In the genomic region with DNA sequence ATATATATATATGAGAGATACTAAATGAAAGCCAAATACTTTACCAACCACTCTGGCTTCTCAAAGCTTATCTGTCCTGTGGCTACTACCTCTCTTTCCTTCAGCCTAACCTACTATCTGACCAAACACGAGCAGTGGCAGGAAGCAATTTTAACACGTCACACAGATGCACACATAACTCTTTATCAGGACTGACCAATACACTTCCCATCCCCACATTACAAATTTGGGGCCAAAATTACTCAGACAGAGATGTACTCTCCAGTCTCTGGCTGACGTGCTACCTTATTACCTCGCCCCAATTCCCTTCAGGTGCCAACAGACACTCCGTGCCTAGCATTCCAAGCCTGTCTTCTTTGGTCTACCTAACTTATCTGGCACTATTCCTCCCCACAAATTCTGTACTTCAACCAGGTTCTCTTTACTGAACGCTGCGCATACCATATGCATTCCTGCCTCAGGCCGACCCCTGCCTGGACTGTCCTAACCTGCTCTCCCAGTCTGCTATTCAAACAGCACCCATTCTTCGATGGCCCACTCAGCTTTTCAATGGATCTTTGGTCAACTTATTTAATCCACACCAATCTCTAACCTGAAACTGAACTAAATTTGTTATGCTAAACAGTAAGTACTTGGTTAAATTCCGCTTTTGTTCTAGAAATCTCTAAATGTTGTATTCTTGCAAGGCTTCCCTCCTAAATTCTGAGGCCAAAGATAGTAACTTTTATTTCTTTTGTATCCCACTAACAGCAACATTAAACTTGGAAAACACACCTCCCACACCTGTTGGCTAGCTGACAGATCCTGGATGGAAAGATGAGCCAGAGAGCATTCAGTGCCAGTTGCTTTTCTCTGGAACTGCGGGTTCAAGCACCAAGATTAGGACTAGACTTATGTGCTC, we compare ENCODE assay signal across 1 cellular context.
TF ChIP-seq lines count a peak whose summit lies in the region.

No MANE protein-coding gene starts in this region.

TF ChIP-seq in K562, 482 proteins besides CTCF, POLR2A, EP300 and RAD21 (continued from another document and continues in another):
- TF ChIP-seq HOMEZ (CRISPR knock-in tag; IDR thresholded peaks at IDR 0.05) (0 out of 2 replicates have a peak, but pooled peaks have one; percentile 52), GABPB1 (CRISPR knock-in tag; IDR thresholded peaks at IDR 0.05) (0 out of 2 replicates have a peak, but pooled peaks have one; percentile 21), SMARCA5 (IDR thresholded peaks at IDR 0.05) (peak; percentile 74; the same call in 1 of the 2 replicates), HNRNPK (IDR thresholded peaks at IDR 0.05; ENCODE audit: low read depth, low read length, poor library complexity, severe bottlenecking) (no peak), ARID3A (IDR thresholded peaks at IDR 0.05; ENCODE audit: borderline replicate concordance, low read depth, low read length) (peak; percentile 98), SMARCA4 (IDR thresholded peaks at IDR 0.05) (peak; percentile 98), PTRF (tag; IDR thresholded peaks at IDR 0.05) (no peak), U2AF2 (optimal IDR thresholded peaks at IDR 0.05; ENCODE audit: low read depth, low read length) (no peak), RBM34 (IDR thresholded peaks at IDR 0.05; ENCODE audit: borderline replicate concordance, insufficient read depth, low read length) (no peak), ZNF76 (CRISPR knock-in tag; IDR thresholded peaks at IDR 0.05; ENCODE audit: borderline replicate concordance) (no peak), CBFA2T2 (conservative IDR thresholded peaks at IDR 0.05) (peak; percentile 96), JUNB (CRISPR knock-in tag; conservative IDR thresholded peaks at IDR 0.05) (no peak), FOXK2 (conservative IDR thresholded peaks at IDR 0.05 in 1 of 2, IDR thresholded peaks at IDR 0.05 in 1 of 2; ENCODE audit: low read depth in 2 of 2) (no peak), HLTF (IDR thresholded peaks at IDR 0.05) (peak; percentile 61), CXXC5 (CRISPR knock-in tag; IDR thresholded peaks at IDR 0.05) (peak; percentile 80), WHSC1 (IDR thresholded peaks at IDR 0.05; ENCODE audit: low read length) (no peak), TOE1 (IDR thresholded peaks at IDR 0.05; ENCODE audit: borderline replicate concordance) (peak; percentile 18; the same call in 1 of the 2 replicates), TOE1 (CRISPR knock-in tag; IDR thresholded peaks at IDR 0.05; ENCODE audit: borderline replicate concordance, low read depth) (no peak; the same call in 1 of the 2 replicates), GTF2A2 (tag; IDR thresholded peaks at IDR 0.05) (no peak), MED1 (CRISPR knock-in tag; IDR thresholded peaks at IDR 0.05; ENCODE audit: borderline replicate concordance) (no peak), KAT2B (IDR thresholded peaks at IDR 0.05; ENCODE audit: low read depth, low read length) (no peak), NFATC3 (IDR thresholded peaks at IDR 0.05) (no peak), BMI1 (IDR thresholded peaks at IDR 0.05; ENCODE audit: low read length) (no peak), LARP7 (IDR thresholded peaks at IDR 0.05) (no peak), PKNOX1 (IDR thresholded peaks at IDR 0.05) (peak; percentile 75), CREBBP (IDR thresholded peaks at IDR 0.05; ENCODE audit: low read depth, low read length) (peak; percentile 54), NR2C2 (CRISPR knock-in tag; IDR thresholded peaks at IDR 0.05) (0 out of 2 replicates have a peak, but pooled peaks have one; percentile 59), NR2C2 (tag; IDR thresholded peaks at IDR 0.05) (no peak), ZNF696 (CRISPR knock-in tag; conservative IDR thresholded peaks at IDR 0.05) (no peak), ZNF740 (CRISPR knock-in tag; IDR thresholded peaks at IDR 0.05) (no peak), ZNF740 (tag; IDR thresholded peaks at IDR 0.05) (0 out of 4 replicates have a peak, but pooled peaks of 1 of the 2 experiments have one; percentile 24), CREM (IDR thresholded peaks at IDR 0.05; ENCODE audit: low read depth) (peak; percentile 96), ZNF384 (IDR thresholded peaks at IDR 0.05; ENCODE audit: low read depth, low read length) (peak; percentile 43), ZBTB17 (CRISPR knock-in tag; IDR thresholded peaks at IDR 0.05) (0 out of 2 replicates have a peak, but pooled peaks have one; percentile 32), ARID2 (IDR thresholded peaks at IDR 0.05) (0 out of 2 replicates have a peak, but pooled peaks have one; percentile 19)
- TF ChIP-seq, protein P1, sequence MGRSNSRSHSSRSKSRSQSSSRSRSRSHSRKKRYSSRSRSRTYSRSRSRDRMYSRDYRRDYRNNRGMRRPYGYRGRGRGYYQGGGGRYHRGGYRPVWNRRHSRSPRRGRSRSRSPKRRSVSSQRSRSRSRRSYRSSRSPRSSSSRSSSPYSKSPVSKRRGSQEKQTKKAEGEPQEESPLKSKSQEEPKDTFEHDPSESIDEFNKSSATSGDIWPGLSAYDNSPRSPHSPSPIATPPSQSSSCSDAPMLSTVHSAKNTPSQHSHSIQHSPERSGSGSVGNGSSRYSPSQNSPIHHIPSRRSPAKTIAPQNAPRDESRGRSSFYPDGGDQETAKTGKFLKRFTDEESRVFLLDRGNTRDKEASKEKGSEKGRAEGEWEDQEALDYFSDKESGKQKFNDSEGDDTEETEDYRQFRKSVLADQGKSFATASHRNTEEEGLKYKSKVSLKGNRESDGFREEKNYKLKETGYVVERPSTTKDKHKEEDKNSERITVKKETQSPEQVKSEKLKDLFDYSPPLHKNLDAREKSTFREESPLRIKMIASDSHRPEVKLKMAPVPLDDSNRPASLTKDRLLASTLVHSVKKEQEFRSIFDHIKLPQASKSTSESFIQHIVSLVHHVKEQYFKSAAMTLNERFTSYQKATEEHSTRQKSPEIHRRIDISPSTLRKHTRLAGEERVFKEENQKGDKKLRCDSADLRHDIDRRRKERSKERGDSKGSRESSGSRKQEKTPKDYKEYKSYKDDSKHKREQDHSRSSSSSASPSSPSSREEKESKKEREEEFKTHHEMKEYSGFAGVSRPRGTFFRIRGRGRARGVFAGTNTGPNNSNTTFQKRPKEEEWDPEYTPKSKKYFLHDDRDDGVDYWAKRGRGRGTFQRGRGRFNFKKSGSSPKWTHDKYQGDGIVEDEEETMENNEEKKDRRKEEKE (IDR thresholded peaks at IDR 0.05; ENCODE audit: borderline replicate concordance in 1 of 2, control insufficient read depth in 1 of 2, low read depth in 2 of 2, low read length in 1 of 2): peak in 1 of 2 experiments; percentile 71; a peak in 1 of 4 replicates
- TF ChIP-seq, protein P2, sequence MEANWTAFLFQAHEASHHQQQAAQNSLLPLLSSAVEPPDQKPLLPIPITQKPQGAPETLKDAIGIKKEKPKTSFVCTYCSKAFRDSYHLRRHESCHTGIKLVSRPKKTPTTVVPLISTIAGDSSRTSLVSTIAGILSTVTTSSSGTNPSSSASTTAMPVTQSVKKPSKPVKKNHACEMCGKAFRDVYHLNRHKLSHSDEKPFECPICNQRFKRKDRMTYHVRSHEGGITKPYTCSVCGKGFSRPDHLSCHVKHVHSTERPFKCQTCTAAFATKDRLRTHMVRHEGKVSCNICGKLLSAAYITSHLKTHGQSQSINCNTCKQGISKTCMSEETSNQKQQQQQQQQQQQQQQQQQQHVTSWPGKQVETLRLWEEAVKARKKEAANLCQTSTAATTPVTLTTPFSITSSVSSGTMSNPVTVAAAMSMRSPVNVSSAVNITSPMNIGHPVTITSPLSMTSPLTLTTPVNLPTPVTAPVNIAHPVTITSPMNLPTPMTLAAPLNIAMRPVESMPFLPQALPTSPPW (CRISPR knock-in tag; IDR thresholded peaks at IDR 0.05): peak; percentile 26
- TF ChIP-seq, protein P3, sequence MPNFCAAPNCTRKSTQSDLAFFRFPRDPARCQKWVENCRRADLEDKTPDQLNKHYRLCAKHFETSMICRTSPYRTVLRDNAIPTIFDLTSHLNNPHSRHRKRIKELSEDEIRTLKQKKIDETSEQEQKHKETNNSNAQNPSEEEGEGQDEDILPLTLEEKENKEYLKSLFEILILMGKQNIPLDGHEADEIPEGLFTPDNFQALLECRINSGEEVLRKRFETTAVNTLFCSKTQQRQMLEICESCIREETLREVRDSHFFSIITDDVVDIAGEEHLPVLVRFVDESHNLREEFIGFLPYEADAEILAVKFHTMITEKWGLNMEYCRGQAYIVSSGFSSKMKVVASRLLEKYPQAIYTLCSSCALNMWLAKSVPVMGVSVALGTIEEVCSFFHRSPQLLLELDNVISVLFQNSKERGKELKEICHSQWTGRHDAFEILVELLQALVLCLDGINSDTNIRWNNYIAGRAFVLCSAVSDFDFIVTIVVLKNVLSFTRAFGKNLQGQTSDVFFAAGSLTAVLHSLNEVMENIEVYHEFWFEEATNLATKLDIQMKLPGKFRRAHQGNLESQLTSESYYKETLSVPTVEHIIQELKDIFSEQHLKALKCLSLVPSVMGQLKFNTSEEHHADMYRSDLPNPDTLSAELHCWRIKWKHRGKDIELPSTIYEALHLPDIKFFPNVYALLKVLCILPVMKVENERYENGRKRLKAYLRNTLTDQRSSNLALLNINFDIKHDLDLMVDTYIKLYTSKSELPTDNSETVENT (CRISPR knock-in tag; IDR thresholded peaks at IDR 0.05): no peak
- TF ChIP-seq, protein P4, sequence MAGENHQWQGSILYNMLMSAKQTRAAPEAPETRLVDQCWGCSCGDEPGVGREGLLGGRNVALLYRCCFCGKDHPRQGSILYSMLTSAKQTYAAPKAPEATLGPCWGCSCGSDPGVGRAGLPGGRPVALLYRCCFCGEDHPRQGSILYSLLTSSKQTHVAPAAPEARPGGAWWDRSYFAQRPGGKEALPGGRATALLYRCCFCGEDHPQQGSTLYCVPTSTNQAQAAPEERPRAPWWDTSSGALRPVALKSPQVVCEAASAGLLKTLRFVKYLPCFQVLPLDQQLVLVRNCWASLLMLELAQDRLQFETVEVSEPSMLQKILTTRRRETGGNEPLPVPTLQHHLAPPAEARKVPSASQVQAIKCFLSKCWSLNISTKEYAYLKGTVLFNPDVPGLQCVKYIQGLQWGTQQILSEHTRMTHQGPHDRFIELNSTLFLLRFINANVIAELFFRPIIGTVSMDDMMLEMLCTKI (IDR thresholded peaks at IDR 0.05; ENCODE audit: partially characterized antibody): no peak
